In genomic region chr5:116037236-116037822, GRCh38 we compare ENCODE assay signal across 1 cellular context.
TF ChIP-seq lines count a peak whose summit lies in the region.

No MANE protein-coding gene starts in this region.

TF ChIP-seq in GM12878, 131 proteins besides CTCF, POLR2A, EP300 and RAD21 (continued from another document):
- no peak for TF ChIP-seq PRDM15 (CRISPR knock-in tag; IDR thresholded peaks at IDR 0.05)
- no peak for TF ChIP-seq BRCA1 (IDR thresholded peaks at IDR 0.05; ENCODE audit: low read depth, low read length)
- no peak for TF ChIP-seq TCF7 (IDR thresholded peaks at IDR 0.05; ENCODE audit: borderline replicate concordance)
- TF ChIP-seq RELB (IDR thresholded peaks at IDR 0.05; ENCODE audit: low read depth), result no peak
- TF ChIP-seq SMAD5 (IDR thresholded peaks at IDR 0.05; ENCODE audit: low read depth), result no peak
- no peak for TF ChIP-seq HSF1 (IDR thresholded peaks at IDR 0.05; ENCODE audit: low read depth, low read length)
- no peak for TF ChIP-seq PAX8 (IDR thresholded peaks at IDR 0.05)
